In the genomic region with DNA sequence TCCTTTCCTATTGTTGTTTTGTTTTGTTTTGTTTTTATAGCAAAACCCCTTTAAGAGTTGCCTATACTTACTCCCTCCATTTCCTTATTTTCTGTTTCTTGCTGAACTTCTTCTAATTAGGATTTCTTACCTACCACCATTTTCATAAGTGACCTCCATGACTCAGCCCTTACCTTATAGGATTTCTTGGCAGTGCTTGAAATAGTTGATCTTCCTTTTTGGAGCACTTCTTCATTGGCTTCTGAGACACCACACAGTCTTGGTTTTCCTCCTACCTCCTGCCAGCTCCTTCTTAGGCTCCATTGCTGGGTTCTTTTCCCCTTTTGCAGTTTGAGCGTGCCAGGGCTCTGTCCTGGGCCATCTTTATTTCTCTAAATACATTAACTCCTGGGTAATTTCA, we compare ENCODE assay signal across 17 cellular contexts. TPM values are rescaled to one million over a fixed set of nuclear protein-coding genes. Genes with fewer than 3 reads are reported as not detected.
A peak's percentile ranks its signal among the peaks of the same experiment; 100 is the strongest.
DNase-seq lines count a peak whose midpoint lies in the region; ATAC-seq and TF ChIP-seq lines count a peak whose summit lies in the region.
"Had no signal": no experiment of that assay in that cellular context is flagged by ENCODE, and none has a peak within 500 bp of the region (broad histone marks: within the 10 kb centered on the region; RNA-seq: fewer than 3 reads in every experiment).

No MANE protein-coding gene starts in this region.

- H3K27ac ChIP-seq in GM23248 (peak overlapping the region; percentile 85), coronary artery (peak overlapping the region; percentile 9 to 60), sigmoid colon (peak overlapping the region; percentile 46 to 72 (median 60)), testis (no peak overlapping the region)
- H3K27ac ChIP-seq: neutrophil had no signal

- 94 to 100% methylated on average over 1 of the region's 1 CpG for whole genome bisulfite sequencing in GM23248 (ENCODE audit: low coverage in 1 of 2, low lambda C conversion rate in 2 of 2, missing lambda C conversion rate in 2 of 2), 2 experiments
- 95 to 96% methylated on average over 1 of the region's 1 CpG for WGBS in sigmoid colon, 2 donors
- WGBS in testis, 2 donors = 100% methylated on average over 1 of the region's 1 CpG

- peak overlapping the region; percentile 59 for H3K9ac ChIP-seq in GM23248

- H3K9me3 ChIP-seq in GM23248 (ENCODE audit: low read depth) (no peaks in the 10 kb centered on the region), sigmoid colon (no peaks in the 10 kb centered on the region), testis (no peaks in the 10 kb centered on the region)
- H3K9me3 ChIP-seq: neutrophil had no signal

- H3K79me2 ChIP-seq in GM23248 (ENCODE audit: insufficient read depth) = no peaks in the 10 kb centered on the region

- no peak for ATAC-seq in GM21447 (IDR thresholded peaks at IDR 0.05; ENCODE audit: unreplicated experiment)
- ATAC-seq: GM12878, right cardiac atrium had no signal

- intact Hi-C loops in sigmoid colon (cut with DNase I) (no loop called here), testis (cut with DNase I; ENCODE audit: low total_unique reads) (no loop called here)

- no peak for TF ChIP-seq POLR2A in sigmoid colon (IDR thresholded peaks at IDR 0.05)
- TF ChIP-seq POLR2A in testis (IDR thresholded peaks at IDR 0.05) = no peak

- H3K27me3 ChIP-seq in GM23248 (replicated peaks; ENCODE audit: insufficient read depth) (no peaks in the 10 kb centered on the region), sigmoid colon (no peaks in the 10 kb centered on the region), testis (no peaks in the 10 kb centered on the region)
- H3K27me3 ChIP-seq: neutrophil had no signal

- no peaks in the 10 kb centered on the region for H3K9me2 ChIP-seq in GM23248 (ENCODE audit: insufficient read depth)

- H4K20me1 ChIP-seq in GM23248 (ENCODE audit: insufficient read depth) = no peaks in the 10 kb centered on the region

- TF ChIP-seq CTCF in coronary artery (IDR thresholded peaks at IDR 0.05) (no peak), sigmoid colon (IDR thresholded peaks at IDR 0.05) (no peak), GM10266 (IDR thresholded peaks at IDR 0.05; ENCODE audit: control insufficient read depth, insufficient read depth, low read depth, missing control alignments) (no peak), testis (IDR thresholded peaks at IDR 0.05) (no peak)

- no peaks in the 10 kb centered on the region for H3K36me3 ChIP-seq in GM23248 (ENCODE audit: low read depth)
- H3K36me3 ChIP-seq in sigmoid colon = no peaks in the 10 kb centered on the region
- H3K36me3 ChIP-seq in testis (ENCODE audit: low read depth, missing control alignments) = no peaks in the 10 kb centered on the region
- H3K36me3 ChIP-seq: neutrophil had no signal

- no peak for TF ChIP-seq EP300 in sigmoid colon (IDR thresholded peaks at IDR 0.05)

- peaks cover 37% of the 10 kb centered on the region for H3F3A ChIP-seq in GM23248 (ENCODE audit: insufficient read depth)

- H3K4me1 ChIP-seq in GM23248 (ENCODE audit: insufficient read depth) = peaks cover 44% of the 10 kb centered on the region
- peaks cover 0 to 15% (median 12%) of the 10 kb centered on the region in 4 donors for H3K4me1 ChIP-seq in sigmoid colon
- no peaks in the 10 kb centered on the region for H3K4me1 ChIP-seq in testis

- peak overlapping the region; percentile 81 for H3K4me2 ChIP-seq in GM23248 (ENCODE audit: unreplicated experiment)

- in situ Hi-C loops in GM23248 (cut with MboI) = no loop called here

- DNase-seq in GM23248 = peak; percentile 29
- peak; percentile 25 for DNase-seq in NCI-H226
- no peak for DNase-seq in coronary artery (ENCODE audit: low spot score)
- DNase-seq in sigmoid colon = no peak
- DNase-seq in GM10266 (ENCODE audit: extremely low spot score) = no peak
- DNase-seq in activated CD4-positive, alpha-beta T cell treated with anti-CD3 and anti-CD28 coated beads for 4 hours = no peak
- no peak for DNase-seq in testis
- DNase-seq: activated T-cell treated with anti-CD3 and anti-CD28 coated beads, Interleukin-2, amount 50 U/mL, for 4 hours; CD4-positive, alpha-beta memory T cell; mesendoderm; right cardiac atrium; Right ventricle myocardium superior; stimulated activated CD4-positive, alpha-beta T cell treated with anti-CD3 and anti-CD28 coated beads, Interleukin-4, amount 100 ng/mL, for 1 hour; stimulated activated CD8-positive, alpha-beta memory T cell treated with anti-CD3 and anti-CD28 coated beads, Interleukin-4, amount 100 ng/mL, for 48 hours had no signal

- H3K4me3 ChIP-seq in GM23248 (peak overlapping the region; percentile 39), coronary artery (no peak overlapping the region), sigmoid colon (no peak overlapping the region), testis (no peak overlapping the region)
- H3K4me3 ChIP-seq: GM12878 had no signal

- H2AFZ ChIP-seq in GM23248 = peak overlapping the region; percentile 55

RNA-seq across cellular contexts. Expression of gene EID3, which starts 23.4 kb away (rescaled TPM):
- 6.9 and 9.0 TPM in 2 replicates for total RNA-seq in GM23248 (2014; rRNA removed; shearing (Covaris generic))
- polyA plus RNA-seq in GM23248 (2016; fragmentation: Nextera tagmentation; extraction: Ambion mirVana) (5.3 and 5.7 TPM in 2 replicates), sigmoid colon (1 to 10 TPM in 2 of 3 donors, under 1 TPM in 1; 0.46 to 2.5 (median 1.2) TPM), testis (ENCODE audit: insufficient read depth, low read depth, low replicate concordance) (139 TPM)
- total RNA-seq in sigmoid colon (10 to 100 TPM in 2 of 4 donors, 1 to 10 TPM in 2; 4.6 to 21.9 (median 13.5) TPM), testis (10 to 100 TPM; 59.3 to 63.0 TPM)

Comparison
In these comparisons a context has a peak if more than half of its experiments do, and no peak if none do; other contexts are left out.
1. DNase-seq: peak in GM23248 (single experiment) and NCI-H226 (single experiment); none in coronary artery (single experiment), sigmoid colon (single experiment), GM10266 (single experiment), activated CD4-positive, alpha-beta T cell treated with anti-CD3 and anti-CD28 coated beads for 4 hours (0 of 2) and testis (single experiment).
2. H3K27ac ChIP-seq: peak in GM23248 (single experiment), coronary artery (2 of 2) and sigmoid colon (4 of 4); none in testis (0 of 2).